Comparison of ENCODE assay signal across 18 cellular contexts in genomic region chr15:82587805-82588204, GRCh38. TPM values are rescaled to one million over a fixed set of nuclear protein-coding genes. Genes with fewer than 3 reads are reported as not detected.
A peak's percentile ranks its signal among the peaks of the same experiment; 100 is the strongest.
DNase-seq lines count a peak whose midpoint lies in the region; ATAC-seq and TF ChIP-seq lines count a peak whose summit lies in the region.
"Had no signal": no experiment of that assay in that cellular context is flagged by ENCODE, and none has a peak within 500 bp of the region (broad histone marks: within the 10 kb centered on the region; RNA-seq: fewer than 3 reads in every experiment).

No MANE protein-coding gene starts in this region.

- H3K4me3 Mint-ChIP-seq in endodermal cell: no peak overlapping the region
- H3K4me3 Mint-ChIP-seq: CD14-positive monocyte; CD8-positive, alpha-beta T cell had no signal

- H3K27ac ChIP-seq in RWPE2 (ENCODE audit: poor library complexity, severe bottlenecking) (no peak overlapping the region), endodermal cell (ENCODE audit: low read depth, low read length) (no peak overlapping the region)
- H3K27ac ChIP-seq: 22Rv1 had no signal

- H3K27me3 Mint-ChIP-seq in endodermal cell (ENCODE audit: insufficient read depth): no peaks in the 10 kb centered on the region

- peaks cover 37% of the 10 kb centered on the region for H3K4me1 Mint-ChIP-seq in endodermal cell
- H3K4me1 Mint-ChIP-seq: CD14-positive monocyte had no signal

- H3K9ac ChIP-seq in endodermal cell (ENCODE audit: extremely low read depth, low read length, poor library complexity, severe bottlenecking): no peak overlapping the region

- H3K27me3 ChIP-seq in RWPE2 (ENCODE audit: insufficient read depth, poor library complexity, severe bottlenecking): peaks cover 9% of the 10 kb centered on the region
- H3K27me3 ChIP-seq in endodermal cell (ENCODE audit: control insufficient read depth, insufficient read depth, low read length, poor library complexity, severe bottlenecking): no peaks in the 10 kb centered on the region

- TF ChIP-seq CTCF in RWPE2 (IDR thresholded peaks at IDR 0.05; ENCODE audit: poor library complexity, severe bottlenecking) (no peak), endodermal cell (conservative IDR thresholded peaks at IDR 0.05) (no peak)

- DNase-seq in ELF-1 (ENCODE audit: low read depth, low spot score) (peak; percentile 44), RWPE2 (ENCODE audit: low spot score) (peak; percentile 29), endodermal cell (peak; percentile 77), islet precursor cell (peak; percentile 87), SIG-M5 (lab: John Stamatoyannopoulos, UW) (no peak)
- DNase-seq in stimulated activated CD4-positive, alpha-beta T cell treated with anti-CD3 and anti-CD28 coated beads, Interleukin-4, amount 100 ng/mL, for 1 hour: no peak
- DNase-seq in stimulated activated naive CD4-positive, alpha-beta T cell treated with Interleukin-2 at 50 U/mL for 16 hours (lab: John Stamatoyannopoulos, UW): no peak
- DNase-seq: CD8-positive, alpha-beta T cell; COR-L47; DMS153; DND-41; GF-D8; GOT3 had no signal

- H3K36me3 Mint-ChIP-seq in endodermal cell (ENCODE audit: low read depth): no peaks in the 10 kb centered on the region
- H3K36me3 Mint-ChIP-seq: CD14-positive monocyte; CD8-positive, alpha-beta T cell had no signal

- ATAC-seq in RWPE2 (ENCODE audit: low read depth) (no peak), GM21786 (IDR thresholded peaks at IDR 0.05; ENCODE audit: unreplicated experiment) (no peak)
- ATAC-seq: CD8-positive, alpha-beta T cell; HCT116 had no signal

- no peaks in the 10 kb centered on the region for H3K9me3 Mint-ChIP-seq in endodermal cell
- H3K9me3 Mint-ChIP-seq: CD14-positive monocyte; CD8-positive, alpha-beta T cell had no signal

- H3K4me1 ChIP-seq in RWPE2 (ENCODE audit: insufficient read depth, poor library complexity, severe bottlenecking) (no peaks in the 10 kb centered on the region), endodermal cell (ENCODE audit: control insufficient read depth, insufficient read depth, low read length) (peaks cover 18% of the 10 kb centered on the region)

- H3K4me3 ChIP-seq in RWPE2 (ENCODE audit: severe bottlenecking) (no peak overlapping the region), endodermal cell (ENCODE audit: low read length) (no peak overlapping the region)

- WGBS in endodermal cell (ENCODE audit: insufficient coverage in 1 of 2, insufficient read length in 1 of 2), 2 experiments: 60 to 80% methylated on average over 1 to 4 of the region's 4 CpGs

- H3K36me3 ChIP-seq in RWPE2 (ENCODE audit: low read depth) (no peaks in the 10 kb centered on the region), endodermal cell (ENCODE audit: control insufficient read depth, insufficient read depth, low read length) (no peaks in the 10 kb centered on the region)

- peak overlapping the region; percentile 65 for H3K27ac Mint-ChIP-seq in endodermal cell
- H3K27ac Mint-ChIP-seq: CD8-positive, alpha-beta T cell had no signal

- H3K9me3 ChIP-seq in RWPE2 (ENCODE audit: severe bottlenecking): no peaks in the 10 kb centered on the region
- no peaks in the 10 kb centered on the region for H3K9me3 ChIP-seq in endodermal cell (ENCODE audit: control insufficient read depth, low read length)

RNA-seq across cellular contexts. Expression of gene RPS17, which starts 47.5 kb away (rescaled TPM):
- total RNA-seq in endodermal cell: 1,000 to 10,000 TPM; 1,918 to 2,023 TPM
- polyA plus RNA-seq in endodermal cell (2013, experiment 1 of 2): 2,836 TPM
- 2,786 TPM for polyA plus RNA-seq in endodermal cell (2013, experiment 2 of 2)

RNA-seq across cellular contexts. Expression of gene CPEB1, which starts 59.4 kb away (rescaled TPM):
- total RNA-seq in endodermal cell: 1 to 10 TPM; 1.0 to 1.4 TPM
- 2.8 TPM for polyA plus RNA-seq in endodermal cell (2013, experiment 1 of 2)
- polyA plus RNA-seq in endodermal cell (2013, experiment 2 of 2): 3.2 TPM
- total RNA-seq: A673 had no signal
- polyA plus RNA-seq: CD14-positive monocyte had no signal

Comparison
In these comparisons a context has a peak if more than half of its experiments do, and no peak if none do; other contexts are left out.
1. DNase-seq: peak in ELF-1 (single experiment), RWPE2 (single experiment), endodermal cell (single experiment) and islet precursor cell (single experiment); none in stimulated activated CD4-positive, alpha-beta T cell treated with anti-CD3 and anti-CD28 coated beads, Interleukin-4, amount 100 ng/mL, for 1 hour (single experiment), stimulated activated naive CD4-positive, alpha-beta T cell treated with Interleukin-2 at 50 U/mL for 16 hours (single experiment) and SIG-M5 (single experiment).